In genomic region chrX:49072712-49073095, GRCh38 we compare ENCODE assay signal across 9 cellular contexts. TPM values are rescaled to one million over a fixed set of nuclear protein-coding genes. Genes with fewer than 3 reads are reported as not detected.
DNase-seq lines count a peak whose midpoint lies in the region; ATAC-seq and TF ChIP-seq lines count a peak whose summit lies in the region.
"Had no signal": no experiment of that assay in that cellular context is flagged by ENCODE, and none has a peak within 500 bp of the region (broad histone marks: within the 10 kb centered on the region; RNA-seq: fewer than 3 reads in every experiment).

No MANE protein-coding gene starts in this region.

- in situ Hi-C loops in GM23248 (cut with MboI) = no loop called here
- in situ Hi-C loops in astrocyte of the cerebellum (cut with HindIII; ENCODE audit: low sequenced_read_pairs) = no loop called here

- H3K9me3 ChIP-seq in GM23248 (ENCODE audit: low read depth) (no peaks in the 10 kb centered on the region), neural progenitor cell (ENCODE audit: low read depth) (no peaks in the 10 kb centered on the region)

- H3K27me3 ChIP-seq in GM23248 (replicated peaks; ENCODE audit: insufficient read depth) (no peaks in the 10 kb centered on the region), neural progenitor cell (no peaks in the 10 kb centered on the region)
- H3K27me3 ChIP-seq: cardiac muscle cell had no signal

- TF ChIP-seq CTCF in astrocyte of the cerebellum (IDR thresholded peaks at IDR 0.05; ENCODE audit: low read depth, low read length, missing control alignments) (no peak), neural progenitor cell (IDR thresholded peaks at IDR 0.05) (no peak)

- H3K79me2 ChIP-seq in GM23248 (ENCODE audit: insufficient read depth) (peaks cover 23% of the 10 kb centered on the region), neural progenitor cell (ENCODE audit: low read depth) (no peaks in the 10 kb centered on the region)

- H3K9ac ChIP-seq in GM23248 = peak overlapping the region; percentile 83
- H3K9ac ChIP-seq in neural progenitor cell = no peak overlapping the region

- H3K36me3 Mint-ChIP-seq in neural progenitor cell = no peaks in the 10 kb centered on the region

- H3K4me3 Mint-ChIP-seq in neural progenitor cell = peak overlapping the region; percentile 88

- H3K4me2 ChIP-seq in GM23248 (ENCODE audit: unreplicated experiment) = peak overlapping the region; percentile 88
- H3K4me2 ChIP-seq in neural progenitor cell = peak overlapping the region; percentile 88

- no peak for ATAC-seq in GM21576 (IDR thresholded peaks at IDR 0.05; ENCODE audit: unreplicated experiment)

- H3K4me3 ChIP-seq in GM23248 = peak overlapping the region; percentile 94
- H3K4me3 ChIP-seq in astrocyte of the cerebellum (ENCODE audit: low read depth, low read length) = peak overlapping the region; percentile 72
- peak overlapping the region; percentile 78 for H3K4me3 ChIP-seq in neural progenitor cell

- DNase-seq in GM23248 = peak; percentile 29
- no peak for DNase-seq in astrocyte of the cerebellum (ENCODE audit: low read depth)
- no peak for DNase-seq in neural progenitor cell (ENCODE audit: low spot score)
- DNase-seq in activated CD8-positive, alpha-beta memory T cell treated with anti-CD3 and anti-CD28 coated beads, Interleukin-2, amount 50 U/mL, for 4 hours = no peak
- no peak for DNase-seq in NCI-H526 (lab: John Stamatoyannopoulos, UW)
- DNase-seq: NCI-H1694; stimulated activated CD4-positive, alpha-beta T cell treated with anti-CD3 and anti-CD28 coated beads, Interleukin-4, amount 100 ng/mL, for 1 hour had no signal

- 2% methylated on average over 8 of the region's 10 CpGs; no CpG with 5 or more reads in 1 of the 2 experiments for WGBS in GM23248 (ENCODE audit: low coverage in 1 of 2, low lambda C conversion rate in 2 of 2, missing lambda C conversion rate in 2 of 2), 2 experiments

- H3K4me1 Mint-ChIP-seq in neural progenitor cell = peaks cover 8% of the 10 kb centered on the region

- peak overlapping the region; percentile 60 for H3K27ac Mint-ChIP-seq in neural progenitor cell

- H2AFZ ChIP-seq in GM23248 (no peak overlapping the region), neural progenitor cell (replicated peaks) (no peak overlapping the region)

- peaks cover 11% of the 10 kb centered on the region for H3K27me3 Mint-ChIP-seq in neural progenitor cell (ENCODE audit: insufficient read depth, low read depth)

- peaks cover 23% of the 10 kb centered on the region for H3K9me3 Mint-ChIP-seq in neural progenitor cell

- H4K20me1 ChIP-seq in GM23248 (ENCODE audit: insufficient read depth) = no peaks in the 10 kb centered on the region
- H4K20me1 ChIP-seq in neural progenitor cell (ENCODE audit: low read depth) = no peaks in the 10 kb centered on the region

- H3K36me3 ChIP-seq in GM23248 (ENCODE audit: low read depth) (no peaks in the 10 kb centered on the region; the same call in 1 of the 2 replicates), neural progenitor cell (no peaks in the 10 kb centered on the region)
- H3K36me3 ChIP-seq: cardiac muscle cell had no signal

- H3K4me1 ChIP-seq in GM23248 (ENCODE audit: insufficient read depth) (no peaks in the 10 kb centered on the region), neural progenitor cell (no peaks in the 10 kb centered on the region)

- H3F3A ChIP-seq in GM23248 (ENCODE audit: insufficient read depth) (no peaks in the 10 kb centered on the region), neural progenitor cell (ENCODE audit: low read depth) (no peaks in the 10 kb centered on the region)

- H3K27ac ChIP-seq in GM23248 = no peak overlapping the region
- no peak overlapping the region for H3K27ac ChIP-seq in neural progenitor cell
- H3K27ac ChIP-seq: cardiac muscle cell had no signal

- no peaks in the 10 kb centered on the region for H3K9me2 ChIP-seq in GM23248 (ENCODE audit: insufficient read depth)

RNA-seq across cellular contexts. Expression of gene PRAF2, which starts 1.1 kb away (rescaled TPM):
- 17.5 and 24.6 TPM in 2 replicates for total RNA-seq in GM23248 (2014; rRNA removed; shearing (Covaris generic))
- 141 and 143 TPM in 2 replicates for polyA plus RNA-seq in GM23248 (2016; fragmentation: Nextera tagmentation; extraction: Ambion mirVana)
- 0.30 and 11.0 TPM in 2 replicates for total RNA-seq in neural progenitor cell (ENCODE audit: low replicate concordance)

RNA-seq across cellular contexts. Expression of gene WDR45, which starts 7.0 kb away (rescaled TPM):
- total RNA-seq in GM23248 (2014; rRNA removed; shearing (Covaris generic)) = 78.5 and 91.9 TPM in 2 replicates
- 101 and 103 TPM in 2 replicates for polyA plus RNA-seq in GM23248 (2016; fragmentation: Nextera tagmentation; extraction: Ambion mirVana)
- 19.7 and 22.2 TPM in 2 replicates for total RNA-seq in neural progenitor cell (ENCODE audit: low replicate concordance)

RNA-seq across cellular contexts. Expression of gene CCDC120, which starts 13.9 kb away (rescaled TPM):
- total RNA-seq in GM23248 (2014; rRNA removed; shearing (Covaris generic)) = 0.22 TPM in 1 of 2 replicates, not detected in the other
- 0.94 and 1.3 TPM in 2 replicates for polyA plus RNA-seq in GM23248 (2016; fragmentation: Nextera tagmentation; extraction: Ambion mirVana)
- 1.1 and 3.1 TPM in 2 replicates for total RNA-seq in neural progenitor cell (ENCODE audit: low replicate concordance)

RNA-seq across cellular contexts. Expression of gene TFE3, which starts 29.5 kb away (rescaled TPM):
- 72.5 and 85.6 TPM in 2 replicates for total RNA-seq in GM23248 (2014; rRNA removed; shearing (Covaris generic))
- 53.0 and 57.3 TPM in 2 replicates for polyA plus RNA-seq in GM23248 (2016; fragmentation: Nextera tagmentation; extraction: Ambion mirVana)
- total RNA-seq in neural progenitor cell (ENCODE audit: low replicate concordance) = 7.9 and 25.6 TPM in 2 replicates

RNA-seq across cellular contexts. Expression of gene GPKOW, which starts 50.8 kb away (rescaled TPM):
- total RNA-seq in GM23248 (2014; rRNA removed; shearing (Covaris generic)) = 19.7 and 22.4 TPM in 2 replicates
- 20.9 and 23.8 TPM in 2 replicates for polyA plus RNA-seq in GM23248 (2016; fragmentation: Nextera tagmentation; extraction: Ambion mirVana)
- 11.2 and 20.6 TPM in 2 replicates for total RNA-seq in neural progenitor cell (ENCODE audit: low replicate concordance)
